Comparison of ENCODE assay signal across 14 cellular contexts in genomic region chr5:10705736-10706135, GRCh38. TPM values are rescaled to one million over a fixed set of nuclear protein-coding genes. Genes with fewer than 3 reads are reported as not detected.
DNase-seq lines count a peak whose midpoint lies in the region; ATAC-seq and TF ChIP-seq lines count a peak whose summit lies in the region.
"Had no signal": no experiment of that assay in that cellular context is flagged by ENCODE, and none has a peak within 500 bp of the region (broad histone marks: within the 10 kb centered on the region; RNA-seq: fewer than 3 reads in every experiment).

No MANE protein-coding gene starts in this region.

- CTCF ChIA-PET in CD4-positive, alpha-beta memory T cell (lab: Charles Lee; ENCODE audit: partially characterized antibody), result no interaction called here
- CTCF ChIA-PET in naive thymus-derived CD4-positive, alpha-beta T cell (lab: Charles Lee), result no interaction called here

- H3K4me2 ChIP-seq in osteoblast (ENCODE audit: insufficient read depth, low read length), result no peak overlapping the region

- H3K79me2 ChIP-seq in osteoblast (ENCODE audit: insufficient read depth, low read length), result peaks cover 48% of the 10 kb centered on the region

- H3K4me3 Mint-ChIP-seq in CD4-positive, alpha-beta memory T cell, result peak overlapping the region in 1 of 8 donors; percentile 13
- no peak overlapping the region for H3K4me3 Mint-ChIP-seq in activated naive CD8-positive, alpha-beta T cell treated with anti-CD3 and anti-CD28 coated beads, Interleukin-2, amount 10 ng/mL, durations not matched to agents 7 days and 5 days
- no peak overlapping the region for H3K4me3 Mint-ChIP-seq in naive thymus-derived CD4-positive, alpha-beta T cell
- H3K4me3 Mint-ChIP-seq: activated B cell treated with CpG ODN at 0.5 μM for 24 hours; activated T-cell treated with anti-CD3 and anti-CD28 coated beads, Interleukin-2, amount 50 U/mL, for 72 hours had no signal

- H3K27ac ChIP-seq in CD4-positive, alpha-beta memory T cell (ENCODE audit: low read depth, low read length), result no peak overlapping the region
- H3K27ac ChIP-seq in naive thymus-derived CD4-positive, alpha-beta T cell (ENCODE audit: low read depth, low read length), result no peak overlapping the region
- no peak overlapping the region for H3K27ac ChIP-seq in osteoblast (ENCODE audit: low read depth, low read length)
- H3K27ac ChIP-seq: psoas muscle, tibial artery had no signal

- no peak for ATAC-seq in activated naive CD8-positive, alpha-beta T cell treated with anti-CD3 and anti-CD28 coated beads, Interleukin-2, amount 10 ng/mL, durations not matched to agents 7 days and 5 days (ENCODE audit: low read depth)
- ATAC-seq in naive thymus-derived CD4-positive, alpha-beta T cell, result no peak
- ATAC-seq in HG02623 (IDR thresholded peaks at IDR 0.05; ENCODE audit: unreplicated experiment), result no peak
- ATAC-seq: psoas muscle had no signal

- H2AFZ ChIP-seq in osteoblast (ENCODE audit: low read length), result no peak overlapping the region

- H3K9me3 ChIP-seq in CD4-positive, alpha-beta memory T cell (ENCODE audit: control insufficient read depth in 1 of 2, low read length in 2 of 2), result no peaks in the 10 kb centered on the region
- H3K9me3 ChIP-seq in naive thymus-derived CD4-positive, alpha-beta T cell (ENCODE audit: control insufficient read depth in 2 of 3, low read length in 3 of 3), result no peaks in the 10 kb centered on the region
- H3K9me3 ChIP-seq in osteoblast (ENCODE audit: low read depth, low read length), result no peaks in the 10 kb centered on the region
- H3K9me3 ChIP-seq: psoas muscle, tibial artery had no signal

- H3K4me3 ChIP-seq in CD4-positive, alpha-beta memory T cell (ENCODE audit: low read length in 2 of 2), result no peak overlapping the region
- H3K4me3 ChIP-seq in naive thymus-derived CD4-positive, alpha-beta T cell (ENCODE audit: low read length), result no peak overlapping the region
- H3K4me3 ChIP-seq in osteoblast (ENCODE audit: insufficient read depth, low read length), result no peak overlapping the region
- H3K4me3 ChIP-seq: psoas muscle, tibial artery had no signal

- intact Hi-C loops in CD4-positive, alpha-beta memory T cell (cut with micrococcal nuclease), result no loop called here
- intact Hi-C loops in naive thymus-derived CD4-positive, alpha-beta T cell (cut with micrococcal nuclease), result no loop called here

- no peak for TF ChIP-seq CTCF in osteoblast (IDR thresholded peaks at IDR 0.05; ENCODE audit: extremely low read depth, low read depth, low read length)

- no peaks in the 10 kb centered on the region for H3K27me3 Mint-ChIP-seq in CD4-positive, alpha-beta memory T cell
- H3K27me3 Mint-ChIP-seq in activated naive CD8-positive, alpha-beta T cell treated with anti-CD3 and anti-CD28 coated beads, Interleukin-2, amount 10 ng/mL, durations not matched to agents 7 days and 5 days, result no peaks in the 10 kb centered on the region
- H3K27me3 Mint-ChIP-seq in naive thymus-derived CD4-positive, alpha-beta T cell, result no peaks in the 10 kb centered on the region
- H3K27me3 Mint-ChIP-seq: activated B cell treated with CpG ODN at 0.5 μM for 24 hours had no signal

- peaks cover 4 to 13% of the 10 kb centered on the region in 2 donors for H3K36me3 Mint-ChIP-seq in CD4-positive, alpha-beta memory T cell
- H3K36me3 Mint-ChIP-seq in activated naive CD8-positive, alpha-beta T cell treated with anti-CD3 and anti-CD28 coated beads, Interleukin-2, amount 10 ng/mL, durations not matched to agents 7 days and 5 days, result peaks cover under 1% of the 10 kb centered on the region
- peaks cover 0 to 5% (median 0%) of the 10 kb centered on the region in 5 donors for H3K36me3 Mint-ChIP-seq in naive thymus-derived CD4-positive, alpha-beta T cell

- peaks cover 74% of the 10 kb centered on the region for H4K20me1 ChIP-seq in osteoblast (ENCODE audit: insufficient read depth, low read length)

- peaks cover 26% of the 10 kb centered on the region for H3K4me1 ChIP-seq in CD4-positive, alpha-beta memory T cell (ENCODE audit: insufficient read depth, low read length)
- H3K4me1 ChIP-seq in naive thymus-derived CD4-positive, alpha-beta T cell (ENCODE audit: control insufficient read depth in 2 of 2, insufficient read depth in 2 of 2, low read length in 2 of 2), result peaks cover 7 to 14% of the 10 kb centered on the region in 2 donors
- H3K4me1 ChIP-seq in osteoblast (ENCODE audit: insufficient read depth, low read length), result peaks cover 41% of the 10 kb centered on the region
- H3K4me1 ChIP-seq: psoas muscle had no signal

- peak overlapping the region in 5 of 7 donors; percentile 9 to 88 (median 74) for H3K27ac Mint-ChIP-seq in CD4-positive, alpha-beta memory T cell
- peak overlapping the region; percentile 76 for H3K27ac Mint-ChIP-seq in activated naive CD8-positive, alpha-beta T cell treated with anti-CD3 and anti-CD28 coated beads, Interleukin-2, amount 10 ng/mL, durations not matched to agents 7 days and 5 days
- peak overlapping the region in 6 of 9 donors; percentile 9 to 63 (median 36) for H3K27ac Mint-ChIP-seq in naive thymus-derived CD4-positive, alpha-beta T cell
- H3K27ac Mint-ChIP-seq: activated B cell treated with CpG ODN at 0.5 μM for 24 hours; activated T-cell treated with anti-CD3 and anti-CD28 coated beads, Interleukin-2, amount 50 U/mL, for 72 hours had no signal

- peaks cover 30 to 40% (median 35%) of the 10 kb centered on the region in 4 donors for H3K4me1 Mint-ChIP-seq in CD4-positive, alpha-beta memory T cell
- H3K4me1 Mint-ChIP-seq in activated naive CD8-positive, alpha-beta T cell treated with anti-CD3 and anti-CD28 coated beads, Interleukin-2, amount 10 ng/mL, durations not matched to agents 7 days and 5 days, result peaks cover 23% of the 10 kb centered on the region
- H3K4me1 Mint-ChIP-seq in naive thymus-derived CD4-positive, alpha-beta T cell, result peaks cover 28 to 46% (median 38%) of the 10 kb centered on the region in 7 donors

- H3K9me3 Mint-ChIP-seq in CD4-positive, alpha-beta memory T cell, result no peaks in the 10 kb centered on the region
- no peaks in the 10 kb centered on the region for H3K9me3 Mint-ChIP-seq in activated naive CD8-positive, alpha-beta T cell treated with anti-CD3 and anti-CD28 coated beads, Interleukin-2, amount 10 ng/mL, durations not matched to agents 7 days and 5 days
- no peaks in the 10 kb centered on the region for H3K9me3 Mint-ChIP-seq in naive thymus-derived CD4-positive, alpha-beta T cell
- H3K9me3 Mint-ChIP-seq: activated B cell treated with CpG ODN at 0.5 μM for 24 hours; activated T-cell treated with anti-CD3 and anti-CD28 coated beads, Interleukin-2, amount 50 U/mL, for 72 hours had no signal

- H3K36me3 ChIP-seq in CD4-positive, alpha-beta memory T cell (ENCODE audit: insufficient read depth, low read length), result no peaks in the 10 kb centered on the region
- H3K36me3 ChIP-seq in naive thymus-derived CD4-positive, alpha-beta T cell (ENCODE audit: control insufficient read depth in 2 of 3, insufficient read depth in 3 of 3, low read length in 3 of 3), result no peaks in the 10 kb centered on the region
- peaks cover 9% of the 10 kb centered on the region for H3K36me3 ChIP-seq in osteoblast (ENCODE audit: insufficient read depth, low read length)
- H3K36me3 ChIP-seq: tibial artery had no signal

- POLR2A ChIA-PET in CD4-positive, alpha-beta memory T cell (lab: Charles Lee; ENCODE audit: partially characterized antibody), result no interaction called here
- POLR2A ChIA-PET in activated naive CD8-positive, alpha-beta T cell treated with anti-CD3 and anti-CD28 coated beads, Interleukin-2, amount 10 ng/mL, durations not matched to agents 7 days and 5 days (lab: Charles Lee), result no interaction called here
- POLR2A ChIA-PET in naive thymus-derived CD4-positive, alpha-beta T cell (lab: Charles Lee), result no interaction called here

- DNase-seq in CD4-positive, alpha-beta memory T cell, result no peak
- DNase-seq in LoVo (ENCODE audit: low spot score) (peak; percentile 63), T1000 (lab: John Stamatoyannopoulos, UW) (no peak), NCI-H82 (lab: John Stamatoyannopoulos, UW) (no peak), osteoblast (ENCODE audit: insufficient read length, low spot score, missing footprints) (no peak)
- DNase-seq in activated naive CD8-positive, alpha-beta T cell treated with anti-CD3 and anti-CD28 coated beads, Interleukin-2, amount 10 ng/mL, durations not matched to agents 7 days and 5 days, result no peak
- no peak for DNase-seq in naive thymus-derived CD4-positive, alpha-beta T cell
- DNase-seq: activated B cell treated with CpG ODN at 0.5 μM for 24 hours; activated T-cell treated with anti-CD3 and anti-CD28 coated beads, Interleukin-2, amount 50 U/mL, for 72 hours; C1 segment of cervical spinal cord; NCI-H1092; psoas muscle; tibial artery had no signal

- H3K27me3 ChIP-seq in CD4-positive, alpha-beta memory T cell (ENCODE audit: insufficient read depth, low read length), result no peaks in the 10 kb centered on the region
- H3K27me3 ChIP-seq in naive thymus-derived CD4-positive, alpha-beta T cell (ENCODE audit: control insufficient read depth in 2 of 2, insufficient read depth in 2 of 2, low read length in 2 of 2), result no peaks in the 10 kb centered on the region
- no peaks in the 10 kb centered on the region for H3K27me3 ChIP-seq in osteoblast (ENCODE audit: insufficient read depth, low read length)
- H3K27me3 ChIP-seq: tibial artery had no signal

RNA-seq across cellular contexts. Expression of gene DAP, which starts 55.3 kb away (rescaled TPM):
- total RNA-seq in CD4-positive, alpha-beta memory T cell, result 10 to 100 TPM; 39.0 to 39.5 TPM
- polyA plus RNA-seq in CD4-positive, alpha-beta memory T cell, result 10 to 100 TPM; 39.4 to 88.1 TPM
- 10 to 100 TPM; 47.8 to 50.2 TPM for total RNA-seq in activated naive CD8-positive, alpha-beta T cell treated with anti-CD3 and anti-CD28 coated beads, Interleukin-2, amount 10 ng/mL, durations not matched to agents 7 days and 5 days
- total RNA-seq in naive thymus-derived CD4-positive, alpha-beta T cell, result 10 to 100 TPM; 31.9 to 58.6 (median 38.5) TPM
- polyA plus RNA-seq in naive thymus-derived CD4-positive, alpha-beta T cell, result 10 to 100 TPM; 60.9 to 91.6 TPM
- 31.1 and 36.2 TPM in 2 replicates for total RNA-seq in osteoblast
